In the genomic region with DNA sequence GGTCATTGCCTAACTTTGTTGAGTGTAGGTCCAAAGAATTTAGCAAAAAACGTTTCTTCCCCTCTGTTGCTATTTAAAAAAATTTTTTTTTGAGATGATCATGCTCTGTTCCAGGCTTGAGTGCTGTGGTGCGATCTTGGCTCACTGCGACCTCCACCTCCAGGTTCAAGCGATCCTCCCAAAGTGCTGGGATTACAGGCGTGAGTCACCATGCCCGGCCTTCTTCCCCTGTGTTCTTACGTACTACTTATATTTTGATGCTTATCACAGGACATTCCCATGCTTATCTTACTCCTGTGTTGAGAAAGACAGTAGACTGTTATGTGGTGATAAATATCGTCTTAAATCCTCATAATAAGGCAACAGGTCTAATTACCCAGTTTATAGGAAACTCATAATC, we compare ENCODE assay signal across 2 cellular contexts.
A peak's percentile ranks its signal among the peaks of the same experiment; 100 is the strongest.
TF ChIP-seq lines count a peak whose summit lies in the region.

No MANE protein-coding gene starts in this region.

TF ChIP-seq in IMR-90, 13 proteins besides CTCF, POLR2A, EP300 and RAD21:
- no peak for TF ChIP-seq CHD1 (IDR thresholded peaks at IDR 0.05; ENCODE audit: low read depth, low read length)
- no peak for TF ChIP-seq SMC3 (IDR thresholded peaks at IDR 0.05; ENCODE audit: low read depth, low read length)

TF ChIP-seq in endothelial cell of umbilical vein, 7 proteins besides CTCF, POLR2A, EP300 and RAD21:
- peak; percentile 48 for TF ChIP-seq JUN (IDR thresholded peaks at IDR 0.05; ENCODE audit: borderline replicate concordance, insufficient read depth, insufficient read length, low read depth)
- no peak for TF ChIP-seq POLR2AphosphoS5 (IDR thresholded peaks at IDR 0.05; ENCODE audit: insufficient read depth, low read depth, low read length)
- TF ChIP-seq EZH2 (IDR thresholded peaks at IDR 0.05; ENCODE audit: borderline replicate concordance, low read depth, low read length, severe bottlenecking) = no peak
- TF ChIP-seq GATA2 (IDR thresholded peaks at IDR 0.05; ENCODE audit: insufficient read depth, insufficient read length, low read depth, low read length) = peak; percentile 27
- no peak for TF ChIP-seq FOS (IDR thresholded peaks at IDR 0.05; ENCODE audit: borderline replicate concordance, insufficient read depth, low read length)
- TF ChIP-seq, protein P1, sequence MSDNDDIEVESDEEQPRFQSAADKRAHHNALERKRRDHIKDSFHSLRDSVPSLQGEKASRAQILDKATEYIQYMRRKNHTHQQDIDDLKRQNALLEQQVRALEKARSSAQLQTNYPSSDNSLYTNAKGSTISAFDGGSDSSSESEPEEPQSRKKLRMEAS (IDR thresholded peaks at IDR 0.05; ENCODE audit: insufficient read depth, insufficient read length) = no peak
- no peak for TF ChIP-seq MYC (IDR thresholded peaks at IDR 0.05; ENCODE audit: low read depth, low read length)
